1 cellular context compared by ENCODE assay signal in the genomic region with DNA sequence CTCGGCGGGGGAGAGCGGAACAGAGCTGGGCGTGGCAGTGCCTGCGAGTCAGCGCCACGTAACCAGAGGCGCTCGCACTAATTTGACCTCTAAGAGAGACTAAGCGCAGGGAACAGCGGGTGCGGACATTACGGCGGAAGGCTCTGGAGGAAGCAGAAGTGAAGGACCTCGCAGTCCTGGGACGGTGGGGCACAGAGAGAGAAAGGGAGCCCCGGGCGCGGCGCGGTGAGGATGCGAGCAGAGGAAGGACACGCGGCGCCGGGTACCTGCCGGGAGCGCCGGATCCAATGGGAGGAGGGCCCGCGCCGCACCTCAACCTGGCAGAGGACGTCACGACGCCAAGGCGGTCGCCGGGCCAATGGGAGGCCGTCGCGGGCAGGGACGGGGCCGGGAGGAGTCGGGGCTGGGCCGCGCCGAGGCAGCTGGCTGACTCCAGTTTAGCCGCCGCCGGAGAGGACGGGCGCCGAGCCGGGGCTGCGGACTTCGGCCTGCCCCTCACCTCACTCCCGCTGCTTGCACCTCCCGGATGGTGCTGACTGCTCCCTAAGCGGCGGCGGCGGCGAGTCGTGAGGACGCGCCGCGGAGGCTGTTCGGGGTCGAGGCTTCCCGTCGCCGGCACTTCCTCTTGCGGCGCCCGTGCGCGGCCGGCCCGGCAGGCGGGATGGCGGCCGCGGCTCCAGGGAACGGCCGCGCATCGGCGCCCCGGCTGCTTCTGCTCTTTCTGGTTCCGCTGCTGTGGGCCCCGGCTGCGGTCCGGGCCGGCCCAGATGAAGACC.
TF ChIP-seq lines count a peak whose summit lies in the region.

A gene with protein sequence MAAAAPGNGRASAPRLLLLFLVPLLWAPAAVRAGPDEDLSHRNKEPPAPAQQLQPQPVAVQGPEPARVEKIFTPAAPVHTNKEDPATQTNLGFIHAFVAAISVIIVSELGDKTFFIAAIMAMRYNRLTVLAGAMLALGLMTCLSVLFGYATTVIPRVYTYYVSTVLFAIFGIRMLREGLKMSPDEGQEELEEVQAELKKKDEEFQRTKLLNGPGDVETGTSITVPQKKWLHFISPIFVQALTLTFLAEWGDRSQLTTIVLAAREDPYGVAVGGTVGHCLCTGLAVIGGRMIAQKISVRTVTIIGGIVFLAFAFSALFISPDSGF (plus strand): TSS at position 429 of the 776 bp plus-strand sequence. CDS start 233 bp downstream, at position 662.

TF ChIP-seq in HepG2, 621 proteins besides CTCF, POLR2A, EP300 and RAD21 (continued from another document and continues in another):
- TF ChIP-seq, protein P1, sequence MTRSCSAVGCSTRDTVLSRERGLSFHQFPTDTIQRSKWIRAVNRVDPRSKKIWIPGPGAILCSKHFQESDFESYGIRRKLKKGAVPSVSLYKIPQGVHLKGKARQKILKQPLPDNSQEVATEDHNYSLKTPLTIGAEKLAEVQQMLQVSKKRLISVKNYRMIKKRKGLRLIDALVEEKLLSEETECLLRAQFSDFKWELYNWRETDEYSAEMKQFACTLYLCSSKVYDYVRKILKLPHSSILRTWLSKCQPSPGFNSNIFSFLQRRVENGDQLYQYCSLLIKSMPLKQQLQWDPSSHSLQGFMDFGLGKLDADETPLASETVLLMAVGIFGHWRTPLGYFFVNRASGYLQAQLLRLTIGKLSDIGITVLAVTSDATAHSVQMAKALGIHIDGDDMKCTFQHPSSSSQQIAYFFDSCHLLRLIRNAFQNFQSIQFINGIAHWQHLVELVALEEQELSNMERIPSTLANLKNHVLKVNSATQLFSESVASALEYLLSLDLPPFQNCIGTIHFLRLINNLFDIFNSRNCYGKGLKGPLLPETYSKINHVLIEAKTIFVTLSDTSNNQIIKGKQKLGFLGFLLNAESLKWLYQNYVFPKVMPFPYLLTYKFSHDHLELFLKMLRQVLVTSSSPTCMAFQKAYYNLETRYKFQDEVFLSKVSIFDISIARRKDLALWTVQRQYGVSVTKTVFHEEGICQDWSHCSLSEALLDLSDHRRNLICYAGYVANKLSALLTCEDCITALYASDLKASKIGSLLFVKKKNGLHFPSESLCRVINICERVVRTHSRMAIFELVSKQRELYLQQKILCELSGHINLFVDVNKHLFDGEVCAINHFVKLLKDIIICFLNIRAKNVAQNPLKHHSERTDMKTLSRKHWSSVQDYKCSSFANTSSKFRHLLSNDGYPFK (CRISPR knock-in tag; IDR thresholded peaks at IDR 0.05; ENCODE audit: borderline replicate concordance), result peak; percentile 67; the same call in 1 of the 2 replicates
- TF ChIP-seq, protein P2, sequence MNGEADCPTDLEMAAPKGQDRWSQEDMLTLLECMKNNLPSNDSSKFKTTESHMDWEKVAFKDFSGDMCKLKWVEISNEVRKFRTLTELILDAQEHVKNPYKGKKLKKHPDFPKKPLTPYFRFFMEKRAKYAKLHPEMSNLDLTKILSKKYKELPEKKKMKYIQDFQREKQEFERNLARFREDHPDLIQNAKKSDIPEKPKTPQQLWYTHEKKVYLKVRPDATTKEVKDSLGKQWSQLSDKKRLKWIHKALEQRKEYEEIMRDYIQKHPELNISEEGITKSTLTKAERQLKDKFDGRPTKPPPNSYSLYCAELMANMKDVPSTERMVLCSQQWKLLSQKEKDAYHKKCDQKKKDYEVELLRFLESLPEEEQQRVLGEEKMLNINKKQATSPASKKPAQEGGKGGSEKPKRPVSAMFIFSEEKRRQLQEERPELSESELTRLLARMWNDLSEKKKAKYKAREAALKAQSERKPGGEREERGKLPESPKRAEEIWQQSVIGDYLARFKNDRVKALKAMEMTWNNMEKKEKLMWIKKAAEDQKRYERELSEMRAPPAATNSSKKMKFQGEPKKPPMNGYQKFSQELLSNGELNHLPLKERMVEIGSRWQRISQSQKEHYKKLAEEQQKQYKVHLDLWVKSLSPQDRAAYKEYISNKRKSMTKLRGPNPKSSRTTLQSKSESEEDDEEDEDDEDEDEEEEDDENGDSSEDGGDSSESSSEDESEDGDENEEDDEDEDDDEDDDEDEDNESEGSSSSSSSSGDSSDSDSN (CRISPR knock-in tag; IDR thresholded peaks at IDR 0.05), result peak; percentile 98
- TF ChIP-seq SATB2 (CRISPR knock-in tag; IDR thresholded peaks at IDR 0.05) (0 out of 2 replicates have a peak, but pooled peaks have one; percentile 59), MATR3 (CRISPR knock-in tag; IDR thresholded peaks at IDR 0.05) (no peak), SMAD1 (CRISPR knock-in tag; IDR thresholded peaks at IDR 0.05; ENCODE audit: borderline replicate concordance, low read depth) (peak; percentile 42; the same call in 1 of the 2 replicates), MTA3 (CRISPR knock-in tag; IDR thresholded peaks at IDR 0.05) (no peak), CCDC6 (CRISPR knock-in tag; IDR thresholded peaks at IDR 0.05) (peak; percentile 16; the same call in 1 of the 2 replicates), ZNF20 (CRISPR knock-in tag; IDR thresholded peaks at IDR 0.05) (peak; percentile 58; the same call in 1 of the 2 replicates), ZNF543 (CRISPR knock-in tag; IDR thresholded peaks at IDR 0.05) (no peak), PPARG (CRISPR knock-in tag; conservative IDR thresholded peaks at IDR 0.05) (0 out of 2 replicates have a peak, but pooled peaks have one; percentile 38), ZNF124 (CRISPR knock-in tag; IDR thresholded peaks at IDR 0.05) (peak; percentile 83; the same call in 1 of the 2 replicates), ZNF891 (CRISPR knock-in tag; IDR thresholded peaks at IDR 0.05) (peak; percentile 17; the same call in 1 of the 2 replicates), GATAD1 (CRISPR knock-in tag; IDR thresholded peaks at IDR 0.05) (peak; percentile 61; the same call in 1 of the 2 replicates), MTA1 (CRISPR knock-in tag; IDR thresholded peaks at IDR 0.05; ENCODE audit: borderline replicate concordance) (peak; percentile 33; the same call in 1 of the 2 replicates), SAP130 (CRISPR knock-in tag; IDR thresholded peaks at IDR 0.05; ENCODE audit: low read depth) (peak; percentile 87), FOXP1 (IDR thresholded peaks at IDR 0.05) (no peak), FOXP1 (CRISPR knock-in tag; IDR thresholded peaks at IDR 0.05) (no peak), GFI1 (CRISPR knock-in tag; IDR thresholded peaks at IDR 0.05; ENCODE audit: borderline replicate concordance) (peak; percentile 55; the same call in 1 of the 2 replicates), IRF2 (CRISPR knock-in tag; IDR thresholded peaks at IDR 0.05) (peak; percentile 13; the same call in 1 of the 2 replicates), ZNF333 (CRISPR knock-in tag; IDR thresholded peaks at IDR 0.05; ENCODE audit: borderline replicate concordance) (0 out of 2 replicates have a peak, but pooled peaks have one; percentile 82), ELF1 (CRISPR knock-in tag; IDR thresholded peaks at IDR 0.05) (0 out of 2 replicates have a peak, but pooled peaks have one; percentile 51), SP2 (CRISPR knock-in tag; IDR thresholded peaks at IDR 0.05) (peak; percentile 59)
- TF ChIP-seq, protein P3, sequence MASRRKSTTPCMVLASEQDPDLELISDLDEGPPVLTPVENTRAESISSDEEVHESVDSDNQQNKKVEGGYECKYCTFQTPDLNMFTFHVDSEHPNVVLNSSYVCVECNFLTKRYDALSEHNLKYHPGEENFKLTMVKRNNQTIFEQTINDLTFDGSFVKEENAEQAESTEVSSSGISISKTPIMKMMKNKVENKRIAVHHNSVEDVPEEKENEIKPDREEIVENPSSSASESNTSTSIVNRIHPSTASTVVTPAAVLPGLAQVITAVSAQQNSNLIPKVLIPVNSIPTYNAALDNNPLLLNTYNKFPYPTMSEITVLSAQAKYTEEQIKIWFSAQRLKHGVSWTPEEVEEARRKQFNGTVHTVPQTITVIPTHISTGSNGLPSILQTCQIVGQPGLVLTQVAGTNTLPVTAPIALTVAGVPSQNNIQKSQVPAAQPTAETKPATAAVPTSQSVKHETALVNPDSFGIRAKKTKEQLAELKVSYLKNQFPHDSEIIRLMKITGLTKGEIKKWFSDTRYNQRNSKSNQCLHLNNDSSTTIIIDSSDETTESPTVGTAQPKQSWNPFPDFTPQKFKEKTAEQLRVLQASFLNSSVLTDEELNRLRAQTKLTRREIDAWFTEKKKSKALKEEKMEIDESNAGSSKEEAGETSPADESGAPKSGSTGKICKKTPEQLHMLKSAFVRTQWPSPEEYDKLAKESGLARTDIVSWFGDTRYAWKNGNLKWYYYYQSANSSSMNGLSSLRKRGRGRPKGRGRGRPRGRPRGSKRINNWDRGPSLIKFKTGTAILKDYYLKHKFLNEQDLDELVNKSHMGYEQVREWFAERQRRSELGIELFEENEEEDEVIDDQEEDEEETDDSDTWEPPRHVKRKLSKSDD (CRISPR knock-in tag; IDR thresholded peaks at IDR 0.05; ENCODE audit: low read depth), result peak; percentile 72
- TF ChIP-seq, protein P4, sequence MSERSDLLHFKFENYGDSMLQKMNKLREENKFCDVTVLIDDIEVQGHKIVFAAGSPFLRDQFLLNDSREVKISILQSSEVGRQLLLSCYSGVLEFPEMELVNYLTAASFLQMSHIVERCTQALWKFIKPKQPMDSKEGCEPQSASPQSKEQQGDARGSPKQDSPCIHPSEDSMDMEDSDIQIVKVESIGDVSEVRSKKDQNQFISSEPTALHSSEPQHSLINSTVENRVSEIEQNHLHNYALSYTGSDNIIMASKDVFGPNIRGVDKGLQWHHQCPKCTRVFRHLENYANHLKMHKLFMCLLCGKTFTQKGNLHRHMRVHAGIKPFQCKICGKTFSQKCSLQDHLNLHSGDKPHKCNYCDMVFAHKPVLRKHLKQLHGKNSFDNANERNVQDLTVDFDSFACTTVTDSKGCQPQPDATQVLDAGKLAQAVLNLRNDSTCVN (CRISPR knock-in tag; IDR thresholded peaks at IDR 0.05; ENCODE audit: borderline replicate concordance), result peak; percentile 65; the same call in 1 of the 2 replicates
- TF ChIP-seq, protein P5, sequence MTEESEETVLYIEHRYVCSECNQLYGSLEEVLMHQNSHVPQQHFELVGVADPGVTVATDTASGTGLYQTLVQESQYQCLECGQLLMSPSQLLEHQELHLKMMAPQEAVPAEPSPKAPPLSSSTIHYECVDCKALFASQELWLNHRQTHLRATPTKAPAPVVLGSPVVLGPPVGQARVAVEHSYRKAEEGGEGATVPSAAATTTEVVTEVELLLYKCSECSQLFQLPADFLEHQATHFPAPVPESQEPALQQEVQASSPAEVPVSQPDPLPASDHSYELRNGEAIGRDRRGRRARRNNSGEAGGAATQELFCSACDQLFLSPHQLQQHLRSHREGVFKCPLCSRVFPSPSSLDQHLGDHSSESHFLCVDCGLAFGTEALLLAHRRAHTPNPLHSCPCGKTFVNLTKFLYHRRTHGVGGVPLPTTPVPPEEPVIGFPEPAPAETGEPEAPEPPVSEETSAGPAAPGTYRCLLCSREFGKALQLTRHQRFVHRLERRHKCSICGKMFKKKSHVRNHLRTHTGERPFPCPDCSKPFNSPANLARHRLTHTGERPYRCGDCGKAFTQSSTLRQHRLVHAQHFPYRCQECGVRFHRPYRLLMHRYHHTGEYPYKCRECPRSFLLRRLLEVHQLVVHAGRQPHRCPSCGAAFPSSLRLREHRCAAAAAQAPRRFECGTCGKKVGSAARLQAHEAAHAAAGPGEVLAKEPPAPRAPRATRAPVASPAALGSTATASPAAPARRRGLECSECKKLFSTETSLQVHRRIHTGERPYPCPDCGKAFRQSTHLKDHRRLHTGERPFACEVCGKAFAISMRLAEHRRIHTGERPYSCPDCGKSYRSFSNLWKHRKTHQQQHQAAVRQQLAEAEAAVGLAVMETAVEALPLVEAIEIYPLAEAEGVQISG (CRISPR knock-in tag; IDR thresholded peaks at IDR 0.05), result peak; percentile 83
- TF ChIP-seq, protein P6, sequence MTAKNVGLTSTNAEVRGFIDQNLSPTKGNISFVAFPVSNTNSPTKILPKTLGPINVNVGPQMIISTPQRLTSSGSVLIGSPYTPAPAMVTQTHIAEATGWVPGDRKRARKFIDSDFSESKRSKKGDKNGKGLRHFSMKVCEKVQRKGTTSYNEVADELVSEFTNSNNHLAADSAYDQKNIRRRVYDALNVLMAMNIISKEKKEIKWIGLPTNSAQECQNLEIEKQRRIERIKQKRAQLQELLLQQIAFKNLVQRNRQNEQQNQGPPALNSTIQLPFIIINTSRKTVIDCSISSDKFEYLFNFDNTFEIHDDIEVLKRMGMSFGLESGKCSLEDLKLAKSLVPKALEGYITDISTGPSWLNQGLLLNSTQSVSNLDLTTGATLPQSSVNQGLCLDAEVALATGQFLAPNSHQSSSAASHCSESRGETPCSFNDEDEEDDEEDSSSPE (CRISPR knock-in tag; IDR thresholded peaks at IDR 0.05), result peak; percentile 88
- TF ChIP-seq, protein P7, sequence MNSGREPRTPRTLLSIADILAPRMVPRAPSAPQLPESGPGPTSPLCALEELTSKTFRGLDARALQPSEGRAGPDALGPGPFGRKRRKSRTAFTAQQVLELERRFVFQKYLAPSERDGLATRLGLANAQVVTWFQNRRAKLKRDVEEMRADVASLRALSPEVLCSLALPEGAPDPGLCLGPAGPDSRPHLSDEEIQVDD (CRISPR knock-in tag; IDR thresholded peaks at IDR 0.05; ENCODE audit: borderline replicate concordance), result peak; percentile 62; the same call in 1 of the 2 replicates
- TF ChIP-seq, protein P8, sequence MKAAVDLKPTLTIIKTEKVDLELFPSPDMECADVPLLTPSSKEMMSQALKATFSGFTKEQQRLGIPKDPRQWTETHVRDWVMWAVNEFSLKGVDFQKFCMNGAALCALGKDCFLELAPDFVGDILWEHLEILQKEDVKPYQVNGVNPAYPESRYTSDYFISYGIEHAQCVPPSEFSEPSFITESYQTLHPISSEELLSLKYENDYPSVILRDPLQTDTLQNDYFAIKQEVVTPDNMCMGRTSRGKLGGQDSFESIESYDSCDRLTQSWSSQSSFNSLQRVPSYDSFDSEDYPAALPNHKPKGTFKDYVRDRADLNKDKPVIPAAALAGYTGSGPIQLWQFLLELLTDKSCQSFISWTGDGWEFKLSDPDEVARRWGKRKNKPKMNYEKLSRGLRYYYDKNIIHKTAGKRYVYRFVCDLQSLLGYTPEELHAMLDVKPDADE (CRISPR knock-in tag; IDR thresholded peaks at IDR 0.05), result 0 out of 2 replicates have a peak, but pooled peaks have one; percentile 48
- TF ChIP-seq, protein P9, sequence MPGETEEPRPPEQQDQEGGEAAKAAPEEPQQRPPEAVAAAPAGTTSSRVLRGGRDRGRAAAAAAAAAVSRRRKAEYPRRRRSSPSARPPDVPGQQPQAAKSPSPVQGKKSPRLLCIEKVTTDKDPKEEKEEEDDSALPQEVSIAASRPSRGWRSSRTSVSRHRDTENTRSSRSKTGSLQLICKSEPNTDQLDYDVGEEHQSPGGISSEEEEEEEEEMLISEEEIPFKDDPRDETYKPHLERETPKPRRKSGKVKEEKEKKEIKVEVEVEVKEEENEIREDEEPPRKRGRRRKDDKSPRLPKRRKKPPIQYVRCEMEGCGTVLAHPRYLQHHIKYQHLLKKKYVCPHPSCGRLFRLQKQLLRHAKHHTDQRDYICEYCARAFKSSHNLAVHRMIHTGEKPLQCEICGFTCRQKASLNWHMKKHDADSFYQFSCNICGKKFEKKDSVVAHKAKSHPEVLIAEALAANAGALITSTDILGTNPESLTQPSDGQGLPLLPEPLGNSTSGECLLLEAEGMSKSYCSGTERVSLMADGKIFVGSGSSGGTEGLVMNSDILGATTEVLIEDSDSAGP (CRISPR knock-in tag; IDR thresholded peaks at IDR 0.05; ENCODE audit: borderline replicate concordance), result peak; percentile 75
- TF ChIP-seq, protein P10, sequence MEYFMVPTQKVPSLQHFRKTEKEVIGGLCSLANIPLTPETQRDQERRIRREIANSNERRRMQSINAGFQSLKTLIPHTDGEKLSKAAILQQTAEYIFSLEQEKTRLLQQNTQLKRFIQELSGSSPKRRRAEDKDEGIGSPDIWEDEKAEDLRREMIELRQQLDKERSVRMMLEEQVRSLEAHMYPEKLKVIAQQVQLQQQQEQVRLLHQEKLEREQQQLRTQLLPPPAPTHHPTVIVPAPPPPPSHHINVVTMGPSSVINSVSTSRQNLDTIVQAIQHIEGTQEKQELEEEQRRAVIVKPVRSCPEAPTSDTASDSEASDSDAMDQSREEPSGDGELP (IDR thresholded peaks at IDR 0.05; ENCODE audit: borderline replicate concordance, low read depth), result peak; percentile 69; the same call in 1 of the 2 replicates
